ENCODE assay signal across 1 cellular context in the genomic region with DNA sequence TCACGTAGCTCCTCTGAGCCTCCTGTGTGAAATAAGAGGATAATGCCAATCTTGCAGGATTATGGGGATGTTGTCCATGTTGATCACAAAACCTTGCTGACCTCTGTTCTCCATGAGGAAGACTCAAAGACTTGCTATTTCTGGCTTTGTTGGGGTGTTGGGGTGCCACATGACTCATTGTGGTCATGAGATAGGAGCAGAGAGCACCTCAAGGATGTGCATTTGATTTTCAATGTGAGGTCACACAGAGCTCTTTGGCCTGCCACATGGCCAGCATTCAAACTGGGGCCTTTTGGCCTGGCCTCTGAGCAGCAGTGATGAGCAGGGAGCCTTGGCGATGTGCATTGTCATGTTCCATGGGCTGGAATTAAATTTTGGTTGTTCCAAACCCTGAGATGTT.
TF ChIP-seq lines count a peak whose summit lies in the region.

No MANE protein-coding gene starts in this region.

TF ChIP-seq in GM12878, 131 proteins besides CTCF, POLR2A, EP300 and RAD21 (continued from another document):
- TF ChIP-seq CHD2 (IDR thresholded peaks at IDR 0.05; ENCODE audit: borderline replicate concordance, low read depth, low read length) (no peak), NR2C2 (IDR thresholded peaks at IDR 0.05; ENCODE audit: borderline replicate concordance, control insufficient read depth, insufficient read length, low read depth) (no peak)
- TF ChIP-seq, protein P1, sequence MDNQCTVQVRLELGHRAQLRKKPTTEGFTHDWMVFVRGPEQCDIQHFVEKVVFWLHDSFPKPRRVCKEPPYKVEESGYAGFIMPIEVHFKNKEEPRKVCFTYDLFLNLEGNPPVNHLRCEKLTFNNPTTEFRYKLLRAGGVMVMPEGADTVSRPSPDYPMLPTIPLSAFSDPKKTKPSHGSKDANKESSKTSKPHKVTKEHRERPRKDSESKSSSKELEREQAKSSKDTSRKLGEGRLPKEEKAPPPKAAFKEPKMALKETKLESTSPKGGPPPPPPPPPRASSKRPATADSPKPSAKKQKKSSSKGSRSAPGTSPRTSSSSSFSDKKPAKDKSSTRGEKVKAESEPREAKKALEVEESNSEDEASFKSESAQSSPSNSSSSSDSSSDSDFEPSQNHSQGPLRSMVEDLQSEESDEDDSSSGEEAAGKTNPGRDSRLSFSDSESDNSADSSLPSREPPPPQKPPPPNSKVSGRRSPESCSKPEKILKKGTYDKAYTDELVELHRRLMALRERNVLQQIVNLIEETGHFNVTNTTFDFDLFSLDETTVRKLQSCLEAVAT (IDR thresholded peaks at IDR 0.05), result no peak
- TF ChIP-seq, protein P2, sequence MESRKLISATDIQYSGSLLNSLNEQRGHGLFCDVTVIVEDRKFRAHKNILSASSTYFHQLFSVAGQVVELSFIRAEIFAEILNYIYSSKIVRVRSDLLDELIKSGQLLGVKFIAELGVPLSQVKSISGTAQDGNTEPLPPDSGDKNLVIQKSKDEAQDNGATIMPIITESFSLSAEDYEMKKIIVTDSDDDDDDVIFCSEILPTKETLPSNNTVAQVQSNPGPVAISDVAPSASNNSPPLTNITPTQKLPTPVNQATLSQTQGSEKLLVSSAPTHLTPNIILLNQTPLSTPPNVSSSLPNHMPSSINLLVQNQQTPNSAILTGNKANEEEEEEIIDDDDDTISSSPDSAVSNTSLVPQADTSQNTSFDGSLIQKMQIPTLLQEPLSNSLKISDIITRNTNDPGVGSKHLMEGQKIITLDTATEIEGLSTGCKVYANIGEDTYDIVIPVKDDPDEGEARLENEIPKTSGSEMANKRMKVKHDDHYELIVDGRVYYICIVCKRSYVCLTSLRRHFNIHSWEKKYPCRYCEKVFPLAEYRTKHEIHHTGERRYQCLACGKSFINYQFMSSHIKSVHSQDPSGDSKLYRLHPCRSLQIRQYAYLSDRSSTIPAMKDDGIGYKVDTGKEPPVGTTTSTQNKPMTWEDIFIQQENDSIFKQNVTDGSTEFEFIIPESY (IDR thresholded peaks at IDR 0.05), result no peak
- TF ChIP-seq, protein P3, sequence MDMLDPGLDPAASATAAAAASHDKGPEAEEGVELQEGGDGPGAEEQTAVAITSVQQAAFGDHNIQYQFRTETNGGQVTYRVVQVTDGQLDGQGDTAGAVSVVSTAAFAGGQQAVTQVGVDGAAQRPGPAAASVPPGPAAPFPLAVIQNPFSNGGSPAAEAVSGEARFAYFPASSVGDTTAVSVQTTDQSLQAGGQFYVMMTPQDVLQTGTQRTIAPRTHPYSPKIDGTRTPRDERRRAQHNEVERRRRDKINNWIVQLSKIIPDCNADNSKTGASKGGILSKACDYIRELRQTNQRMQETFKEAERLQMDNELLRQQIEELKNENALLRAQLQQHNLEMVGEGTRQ (IDR thresholded peaks at IDR 0.05; ENCODE audit: borderline replicate concordance, low read depth, low read length), result no peak
